ENCODE assay signal across 13 cellular contexts in the genomic region with DNA sequence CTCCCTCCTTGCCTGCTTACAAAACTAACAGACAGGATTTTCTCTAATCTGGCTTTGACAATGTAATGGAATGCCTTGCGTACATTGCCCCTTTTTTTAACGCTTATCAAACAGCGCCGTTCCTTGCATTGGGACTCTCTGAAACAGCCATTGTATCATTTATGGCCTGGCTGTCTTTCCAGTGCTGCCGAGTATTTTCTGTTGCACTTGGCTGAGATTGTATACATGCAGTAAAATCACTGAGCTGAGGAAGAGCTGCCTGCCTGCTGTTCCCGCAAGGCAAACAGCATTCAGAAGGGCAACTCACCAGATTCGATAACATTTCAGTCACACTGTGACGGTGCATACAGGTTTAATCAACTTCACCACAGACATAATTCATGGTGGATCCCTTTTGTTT.
A peak's percentile ranks its signal among the peaks of the same experiment; 100 is the strongest.
DNase-seq lines count a peak whose midpoint lies in the region; ATAC-seq and TF ChIP-seq lines count a peak whose summit lies in the region.
"Had no signal": no experiment of that assay in that cellular context is flagged by ENCODE, and none has a peak within 500 bp of the region (broad histone marks: within the 10 kb centered on the region; RNA-seq: fewer than 3 reads in every experiment).

No MANE protein-coding gene starts in this region.

- H3K27me3 ChIP-seq in mucosa of rectum (ENCODE audit: control insufficient read depth in 2 of 2, insufficient read depth in 2 of 2, low read length in 2 of 2): no peaks in the 10 kb centered on the region
- H3K27me3 ChIP-seq: foreskin keratinocyte had no signal

- no peaks in the 10 kb centered on the region for H3K4me1 ChIP-seq in mucosa of rectum (ENCODE audit: control insufficient read depth in 2 of 2, insufficient read depth in 2 of 2, low read length in 2 of 2)
- H3K4me1 ChIP-seq: foreskin keratinocyte had no signal

- H3K4me3 Mint-ChIP-seq in mesothelial cell of epicardium: no peak overlapping the region
- H3K4me3 Mint-ChIP-seq: memory B cell had no signal

- no peak overlapping the region for H3K27ac Mint-ChIP-seq in mesothelial cell of epicardium
- H3K27ac Mint-ChIP-seq: memory B cell had no signal

- H3K27me3 Mint-ChIP-seq in mesothelial cell of epicardium (ENCODE audit: low read depth): no peaks in the 10 kb centered on the region

- H3K9ac ChIP-seq in mucosa of rectum (ENCODE audit: low read depth in 1 of 2, low read length in 2 of 2): no peak overlapping the region

- H3K9me3 ChIP-seq in mucosa of rectum (ENCODE audit: control insufficient read depth in 2 of 2, low read length in 2 of 2): no peaks in the 10 kb centered on the region

- DNase-seq in Ammon's horn (ENCODE audit: low spot score) (peak; percentile 35), NCI-H345 (lab: John Stamatoyannopoulos, UW) (peak; percentile 63), coronary artery (ENCODE audit: low spot score) (no peak), SW480 (ENCODE audit: low spot score) (no peak), mesothelial cell of epicardium (ENCODE audit: low spot score in 2 of 2, unreplicated experiment in 2 of 2) (no peak)
- DNase-seq: activated CD8-positive, alpha-beta memory T cell treated with anti-CD3 and anti-CD28 coated beads, Interleukin-2, amount 50 U/mL, for 48 hours; aorta; foreskin keratinocyte; T-helper 9 cell had no signal

- H3K27ac ChIP-seq in coronary artery (no peak overlapping the region), mucosa of rectum (ENCODE audit: low read depth in 2 of 2, low read length in 2 of 2) (no peak overlapping the region)
- H3K27ac ChIP-seq: foreskin keratinocyte had no signal

- no peaks in the 10 kb centered on the region for H3K36me3 Mint-ChIP-seq in mesothelial cell of epicardium
- H3K36me3 Mint-ChIP-seq: memory B cell had no signal

- H3K9me3 Mint-ChIP-seq in mesothelial cell of epicardium: peaks cover 4% of the 10 kb centered on the region
- H3K9me3 Mint-ChIP-seq: memory B cell had no signal

- no peaks in the 10 kb centered on the region for H3K36me3 ChIP-seq in mucosa of rectum (ENCODE audit: control insufficient read depth in 2 of 2, insufficient read depth in 2 of 2, low read length in 2 of 2)

- ATAC-seq in GM19351 (IDR thresholded peaks at IDR 0.05; ENCODE audit: unreplicated experiment) (no peak), HG03175 (IDR thresholded peaks at IDR 0.05; ENCODE audit: unreplicated experiment) (no peak)
- ATAC-seq: foreskin keratinocyte had no signal

- H3K4me3 ChIP-seq in coronary artery (peak overlapping the region; percentile 36), mucosa of rectum (ENCODE audit: low read length in 2 of 2) (peak overlapping the region; percentile 22 to 53)

- no peak for TF ChIP-seq CTCF in coronary artery (IDR thresholded peaks at IDR 0.05)
- no peak for TF ChIP-seq CTCF in mesothelial cell of epicardium (IDR thresholded peaks at IDR 0.05; ENCODE audit: unreplicated experiment)

- H3K4me1 Mint-ChIP-seq in mesothelial cell of epicardium: no peaks in the 10 kb centered on the region
- H3K4me1 Mint-ChIP-seq: memory B cell had no signal

Comparison
In these comparisons a context has a peak if more than half of its experiments do, and no peak if none do; other contexts are left out.
1. DNase-seq: peak in Ammon's horn (single experiment) and NCI-H345 (single experiment); none in coronary artery (single experiment), SW480 (single experiment) and mesothelial cell of epicardium (0 of 2).